1 cellular context compared by ENCODE assay signal in the genomic region with DNA sequence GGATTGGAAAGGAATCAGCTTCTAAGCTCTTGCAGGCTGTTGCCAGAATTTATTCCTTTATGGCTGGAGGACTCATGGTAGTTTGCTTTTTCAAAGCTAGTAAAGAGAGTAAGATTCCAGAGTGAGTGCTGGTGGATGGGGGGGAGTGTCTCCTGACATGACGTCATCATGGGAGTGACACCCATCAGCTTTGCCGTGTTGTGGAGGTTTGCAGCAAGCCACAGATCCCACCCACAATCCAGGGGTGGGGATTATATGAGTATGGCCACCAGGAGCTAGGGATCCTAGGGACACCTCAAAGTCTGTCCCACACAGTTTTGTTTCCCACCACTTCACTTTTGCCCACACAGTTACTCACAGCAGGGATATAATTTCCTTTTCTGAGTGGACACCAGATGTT.
TF ChIP-seq lines count a peak whose summit lies in the region.

No MANE protein-coding gene starts in this region.

TF ChIP-seq in GM12878, 131 proteins besides CTCF, POLR2A, EP300 and RAD21:
- TF ChIP-seq ATF7 (IDR thresholded peaks at IDR 0.05; ENCODE audit: low read depth) (peak; percentile 41; the same call in 1 of the 2 replicates), GABPA (IDR thresholded peaks at IDR 0.05; ENCODE audit: low read depth) (no peak)
